In genomic region chr2:143471550-143471949, GRCh38 we compare ENCODE assay signal across 2 cellular contexts.
TF ChIP-seq lines count a peak whose summit lies in the region.

No MANE protein-coding gene starts in this region.

TF ChIP-seq in IMR-90, 13 proteins besides CTCF, POLR2A, EP300 and RAD21:
- TF ChIP-seq SMC3 (IDR thresholded peaks at IDR 0.05; ENCODE audit: low read depth, low read length) (no peak), RCOR1 (IDR thresholded peaks at IDR 0.05; ENCODE audit: insufficient replicate concordance, low read length) (no peak)

TF ChIP-seq in K562, 482 proteins besides CTCF, POLR2A, EP300 and RAD21:
- TF ChIP-seq ZNF507 (tag; conservative IDR thresholded peaks at IDR 0.05) (no peak), RBM25 (IDR thresholded peaks at IDR 0.05; ENCODE audit: low read depth, low read length, severe bottlenecking) (peak; percentile 50), ZNF12 (CRISPR knock-in tag; IDR thresholded peaks at IDR 0.05) (no peak)
- TF ChIP-seq, protein P1, sequence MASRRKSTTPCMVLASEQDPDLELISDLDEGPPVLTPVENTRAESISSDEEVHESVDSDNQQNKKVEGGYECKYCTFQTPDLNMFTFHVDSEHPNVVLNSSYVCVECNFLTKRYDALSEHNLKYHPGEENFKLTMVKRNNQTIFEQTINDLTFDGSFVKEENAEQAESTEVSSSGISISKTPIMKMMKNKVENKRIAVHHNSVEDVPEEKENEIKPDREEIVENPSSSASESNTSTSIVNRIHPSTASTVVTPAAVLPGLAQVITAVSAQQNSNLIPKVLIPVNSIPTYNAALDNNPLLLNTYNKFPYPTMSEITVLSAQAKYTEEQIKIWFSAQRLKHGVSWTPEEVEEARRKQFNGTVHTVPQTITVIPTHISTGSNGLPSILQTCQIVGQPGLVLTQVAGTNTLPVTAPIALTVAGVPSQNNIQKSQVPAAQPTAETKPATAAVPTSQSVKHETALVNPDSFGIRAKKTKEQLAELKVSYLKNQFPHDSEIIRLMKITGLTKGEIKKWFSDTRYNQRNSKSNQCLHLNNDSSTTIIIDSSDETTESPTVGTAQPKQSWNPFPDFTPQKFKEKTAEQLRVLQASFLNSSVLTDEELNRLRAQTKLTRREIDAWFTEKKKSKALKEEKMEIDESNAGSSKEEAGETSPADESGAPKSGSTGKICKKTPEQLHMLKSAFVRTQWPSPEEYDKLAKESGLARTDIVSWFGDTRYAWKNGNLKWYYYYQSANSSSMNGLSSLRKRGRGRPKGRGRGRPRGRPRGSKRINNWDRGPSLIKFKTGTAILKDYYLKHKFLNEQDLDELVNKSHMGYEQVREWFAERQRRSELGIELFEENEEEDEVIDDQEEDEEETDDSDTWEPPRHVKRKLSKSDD (conservative IDR thresholded peaks at IDR 0.05; ENCODE audit: low read length), result no peak
